1 cellular context compared by ENCODE assay signal in genomic region chr6:118580585-118581419, GRCh38.
TF ChIP-seq lines count a peak whose summit lies in the region.

No MANE protein-coding gene starts in this region.

TF ChIP-seq in GM12878, 131 proteins besides CTCF, POLR2A, EP300 and RAD21:
- no peak for TF ChIP-seq SUPT20H (IDR thresholded peaks at IDR 0.05; ENCODE audit: borderline replicate concordance, control insufficient read depth, low read depth, low read length)
- no peak for TF ChIP-seq BCLAF1 (IDR thresholded peaks at IDR 0.05)
- TF ChIP-seq, protein P1, sequence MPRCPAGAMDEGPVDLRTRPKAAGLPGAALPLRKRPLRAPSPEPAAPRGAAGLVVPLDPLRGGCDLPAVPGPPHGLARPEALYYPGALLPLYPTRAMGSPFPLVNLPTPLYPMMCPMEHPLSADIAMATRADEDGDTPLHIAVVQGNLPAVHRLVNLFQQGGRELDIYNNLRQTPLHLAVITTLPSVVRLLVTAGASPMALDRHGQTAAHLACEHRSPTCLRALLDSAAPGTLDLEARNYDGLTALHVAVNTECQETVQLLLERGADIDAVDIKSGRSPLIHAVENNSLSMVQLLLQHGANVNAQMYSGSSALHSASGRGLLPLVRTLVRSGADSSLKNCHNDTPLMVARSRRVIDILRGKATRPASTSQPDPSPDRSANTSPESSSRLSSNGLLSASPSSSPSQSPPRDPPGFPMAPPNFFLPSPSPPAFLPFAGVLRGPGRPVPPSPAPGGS (IDR thresholded peaks at IDR 0.05; ENCODE audit: borderline replicate concordance, insufficient read depth, low read depth, low read length, poor library complexity, severe bottlenecking) = no peak
- peak; percentile 29; the same call in 1 of the 2 replicates for TF ChIP-seq SMC3 (IDR thresholded peaks at IDR 0.05; ENCODE audit: borderline replicate concordance, low read length)
- no peak for TF ChIP-seq TCF3 (IDR thresholded peaks at IDR 0.05; ENCODE audit: borderline replicate concordance, insufficient read depth, low read depth, low read length)
TF ChIP-seq in GM12878: peak in this region for 1.
